ENCODE assay signal across 10 cellular contexts in genomic region chr7:22725585-22725984, GRCh38. TPM values are rescaled to one million over a fixed set of nuclear protein-coding genes. Genes with fewer than 3 reads are reported as not detected.
A peak's percentile ranks its signal among the peaks of the same experiment; 100 is the strongest.
DNase-seq lines count a peak whose midpoint lies in the region; ATAC-seq and TF ChIP-seq lines count a peak whose summit lies in the region.
"Had no signal": no experiment of that assay in that cellular context is flagged by ENCODE, and none has a peak within 500 bp of the region (broad histone marks: within the 10 kb centered on the region; RNA-seq: fewer than 3 reads in every experiment).

No MANE protein-coding gene starts in this region.

- CTCF ChIA-PET in activated CD8-positive, alpha-beta T cell treated with anti-CD3 and anti-CD28 coated beads, Interleukin-2, amount 10 ng/mL, durations not matched to agents 7 days and 5 days (lab: Charles Lee) = interaction anchor here (1.0 to 14.8 kb wide), 18 partner anchors 8 to 329 kb away, joined by 3 to 457 read pairs (median 8); no protein-coding TSS in a partner anchor
- CTCF ChIA-PET in activated CD8-positive, alpha-beta T cell treated with anti-CD3 and anti-CD28 coated beads for 36 hours (lab: Charles Lee) = interaction anchor here (0.7 to 13.9 kb wide), 19 partner anchors 9 to 329 kb away, joined by 3 to 392 read pairs (median 4); no protein-coding TSS in a partner anchor

- TF ChIP-seq CTCF in activated CD8-positive, alpha-beta T cell treated with anti-CD3 and anti-CD28 coated beads for 36 hours (IDR thresholded peaks at IDR 0.05) = no peak
- TF ChIP-seq CTCF in tibial nerve (IDR thresholded peaks at IDR 0.05) = peak in 1 of 5 experiments; percentile 10
- TF ChIP-seq CTCF in thyroid gland (IDR thresholded peaks at IDR 0.05) = no peak

- H3K27ac ChIP-seq in tibial nerve = peak overlapping the region in 1 of 4 donors; percentile 83
- no peak overlapping the region for H3K27ac ChIP-seq in thyroid gland

- H3K27me3 ChIP-seq in tibial nerve (no peaks in the 10 kb centered on the region), thyroid gland (no peaks in the 10 kb centered on the region)

- H3K4me1 ChIP-seq in tibial nerve (peaks cover 0 to 71% (median 31%) of the 10 kb centered on the region in 4 donors), thyroid gland (peaks cover 30 to 46% of the 10 kb centered on the region in 2 donors)

- peak; percentile 28 for DNase-seq in activated CD8-positive, alpha-beta T cell treated with anti-CD3 and anti-CD28 coated beads, Interleukin-2, amount 10 ng/mL, durations not matched to agents 7 days and 5 days
- no peak for DNase-seq in activated CD8-positive, alpha-beta T cell treated with anti-CD3 and anti-CD28 coated beads for 36 hours
- DNase-seq in NCI-H446 treated with DMSO at 0.1 percent for 48 hours (lab: John Stamatoyannopoulos, UW) = peak; percentile 31
- no peak for DNase-seq in stimulated activated effector memory CD8-positive, alpha-beta T cell treated with anti-CD3 and anti-CD28 coated beads, Interleukin-12 subunit alpha, Interleukin-12 subunit beta, amount 100 ng/mL, for 72 hours (ENCODE audit: low spot score in 2 of 2)
- no peak for DNase-seq in tibial nerve (ENCODE audit: low spot score in 2 of 2)
- DNase-seq in thyroid gland = no peak

- TF ChIP-seq POLR2A in tibial nerve (IDR thresholded peaks at IDR 0.05) = no peak
- no peak for TF ChIP-seq POLR2A in thyroid gland (IDR thresholded peaks at IDR 0.05)

- H3K4me3 Mint-ChIP-seq in activated CD8-positive, alpha-beta T cell treated with anti-CD3 and anti-CD28 coated beads, Interleukin-2, amount 10 ng/mL, durations not matched to agents 7 days and 5 days = no peak overlapping the region
- H3K4me3 Mint-ChIP-seq in activated CD8-positive, alpha-beta T cell treated with anti-CD3 and anti-CD28 coated beads for 36 hours = no peak overlapping the region
- peak overlapping the region; percentile 61 for H3K4me3 Mint-ChIP-seq in dendritic cell treated with granulocyte-macrophage colony-stimulating factor and Interleukin-4, amounts not matched to agents 40 ng/mL and 50 ng/mL, for 4 days
- peak overlapping the region; percentile 45 for H3K4me3 Mint-ChIP-seq in stimulated activated effector memory CD8-positive, alpha-beta T cell treated with anti-CD3 and anti-CD28 coated beads, Interleukin-12 subunit alpha, Interleukin-12 subunit beta, amount 100 ng/mL, for 72 hours

- POLR2A ChIA-PET in activated CD8-positive, alpha-beta T cell treated with anti-CD3 and anti-CD28 coated beads, Interleukin-2, amount 10 ng/mL, durations not matched to agents 7 days and 5 days (lab: Charles Lee) = no interaction called here
- POLR2A ChIA-PET in activated CD8-positive, alpha-beta T cell treated with anti-CD3 and anti-CD28 coated beads for 36 hours (lab: Charles Lee) = interaction anchor here (1.1 kb wide), 1 partner anchor 167 kb away, joined by 3 read pairs; no protein-coding TSS in a partner anchor

- H3K27ac Mint-ChIP-seq in activated CD8-positive, alpha-beta T cell treated with anti-CD3 and anti-CD28 coated beads, Interleukin-2, amount 10 ng/mL, durations not matched to agents 7 days and 5 days = no peak overlapping the region
- no peak overlapping the region for H3K27ac Mint-ChIP-seq in activated CD8-positive, alpha-beta T cell treated with anti-CD3 and anti-CD28 coated beads for 36 hours
- H3K27ac Mint-ChIP-seq in dendritic cell treated with granulocyte-macrophage colony-stimulating factor and Interleukin-4, amounts not matched to agents 40 ng/mL and 50 ng/mL, for 4 days = peak overlapping the region; percentile 99
- H3K27ac Mint-ChIP-seq in stimulated activated effector memory CD8-positive, alpha-beta T cell treated with anti-CD3 and anti-CD28 coated beads, Interleukin-12 subunit alpha, Interleukin-12 subunit beta, amount 100 ng/mL, for 72 hours = no peak overlapping the region

- no peaks in the 10 kb centered on the region for H3K9me3 Mint-ChIP-seq in activated CD8-positive, alpha-beta T cell treated with anti-CD3 and anti-CD28 coated beads, Interleukin-2, amount 10 ng/mL, durations not matched to agents 7 days and 5 days (ENCODE audit: insufficient read depth)
- H3K9me3 Mint-ChIP-seq in activated CD8-positive, alpha-beta T cell treated with anti-CD3 and anti-CD28 coated beads for 36 hours = no peaks in the 10 kb centered on the region
- H3K9me3 Mint-ChIP-seq in dendritic cell treated with granulocyte-macrophage colony-stimulating factor and Interleukin-4, amounts not matched to agents 40 ng/mL and 50 ng/mL, for 4 days = no peaks in the 10 kb centered on the region
- H3K9me3 Mint-ChIP-seq in stimulated activated effector memory CD8-positive, alpha-beta T cell treated with anti-CD3 and anti-CD28 coated beads, Interleukin-12 subunit alpha, Interleukin-12 subunit beta, amount 100 ng/mL, for 72 hours = no peaks in the 10 kb centered on the region

- intact Hi-C loops in activated CD8-positive, alpha-beta T cell treated with anti-CD3 and anti-CD28 coated beads for 36 hours (cut with micrococcal nuclease) = loop anchor here (5.0 kb wide), 2 partner anchors 63 to 332 kb away; no protein-coding TSS in a partner anchor
- intact Hi-C loops in dendritic cell treated with granulocyte-macrophage colony-stimulating factor and Interleukin-4, amounts not matched to agents 40 ng/mL and 50 ng/mL, for 4 days (cut with micrococcal nuclease) = loop anchor here (5.0 kb wide), 1 partner anchor 57 kb away; no protein-coding TSS in a partner anchor
- intact Hi-C loops in thyroid gland (cut with DNase I) = loop anchor here (5.0 kb wide), 1 partner anchor 163 kb away; no protein-coding TSS in a partner anchor

- no peak for TF ChIP-seq EP300 in tibial nerve (IDR thresholded peaks at IDR 0.05)

- ATAC-seq in activated CD8-positive, alpha-beta T cell treated with anti-CD3 and anti-CD28 coated beads, Interleukin-2, amount 10 ng/mL, durations not matched to agents 7 days and 5 days = no peak
- no peak for ATAC-seq in activated CD8-positive, alpha-beta T cell treated with anti-CD3 and anti-CD28 coated beads for 36 hours
- ATAC-seq in stimulated activated effector memory CD8-positive, alpha-beta T cell treated with anti-CD3 and anti-CD28 coated beads, Interleukin-12 subunit alpha, Interleukin-12 subunit beta, amount 100 ng/mL, for 72 hours = no peak
- no peak for ATAC-seq in HG02938 (IDR thresholded peaks at IDR 0.05; ENCODE audit: unreplicated experiment)

- H3K9me3 ChIP-seq in tibial nerve = no peaks in the 10 kb centered on the region
- no peaks in the 10 kb centered on the region for H3K9me3 ChIP-seq in thyroid gland
- H3K9me3 ChIP-seq: Caco-2 had no signal

- no peaks in the 10 kb centered on the region for H3K36me3 Mint-ChIP-seq in activated CD8-positive, alpha-beta T cell treated with anti-CD3 and anti-CD28 coated beads, Interleukin-2, amount 10 ng/mL, durations not matched to agents 7 days and 5 days (ENCODE audit: low read depth)
- no peaks in the 10 kb centered on the region for H3K36me3 Mint-ChIP-seq in activated CD8-positive, alpha-beta T cell treated with anti-CD3 and anti-CD28 coated beads for 36 hours (ENCODE audit: low read depth)
- H3K36me3 Mint-ChIP-seq in dendritic cell treated with granulocyte-macrophage colony-stimulating factor and Interleukin-4, amounts not matched to agents 40 ng/mL and 50 ng/mL, for 4 days (ENCODE audit: low read depth) = peaks cover 12% of the 10 kb centered on the region
- no peaks in the 10 kb centered on the region for H3K36me3 Mint-ChIP-seq in stimulated activated effector memory CD8-positive, alpha-beta T cell treated with anti-CD3 and anti-CD28 coated beads, Interleukin-12 subunit alpha, Interleukin-12 subunit beta, amount 100 ng/mL, for 72 hours

- 27 to 43% methylated on average over 9 of the region's 9 CpGs for WGBS in tibial nerve, 2 donors
- WGBS in thyroid gland, 2 donors = 83 to 84% methylated on average over 9 of the region's 9 CpGs

- peaks cover 51% of the 10 kb centered on the region for H3K4me1 Mint-ChIP-seq in activated CD8-positive, alpha-beta T cell treated with anti-CD3 and anti-CD28 coated beads, Interleukin-2, amount 10 ng/mL, durations not matched to agents 7 days and 5 days (ENCODE audit: low read depth)
- H3K4me1 Mint-ChIP-seq in activated CD8-positive, alpha-beta T cell treated with anti-CD3 and anti-CD28 coated beads for 36 hours (ENCODE audit: low read depth) = peaks cover 18% of the 10 kb centered on the region
- peaks cover 69% of the 10 kb centered on the region for H3K4me1 Mint-ChIP-seq in dendritic cell treated with granulocyte-macrophage colony-stimulating factor and Interleukin-4, amounts not matched to agents 40 ng/mL and 50 ng/mL, for 4 days (ENCODE audit: low read depth)
- peaks cover 28% of the 10 kb centered on the region for H3K4me1 Mint-ChIP-seq in stimulated activated effector memory CD8-positive, alpha-beta T cell treated with anti-CD3 and anti-CD28 coated beads, Interleukin-12 subunit alpha, Interleukin-12 subunit beta, amount 100 ng/mL, for 72 hours

- H3K4me3 ChIP-seq in tibial nerve (peak overlapping the region in 1 of 4 donors; percentile 22), thyroid gland (replicated peaks in 1 of 3) (no peak overlapping the region)

- peaks cover 26% of the 10 kb centered on the region for H3K27me3 Mint-ChIP-seq in activated CD8-positive, alpha-beta T cell treated with anti-CD3 and anti-CD28 coated beads, Interleukin-2, amount 10 ng/mL, durations not matched to agents 7 days and 5 days (ENCODE audit: low read depth)
- H3K27me3 Mint-ChIP-seq in activated CD8-positive, alpha-beta T cell treated with anti-CD3 and anti-CD28 coated beads for 36 hours = peaks cover 43% of the 10 kb centered on the region
- peaks cover 13% of the 10 kb centered on the region for H3K27me3 Mint-ChIP-seq in dendritic cell treated with granulocyte-macrophage colony-stimulating factor and Interleukin-4, amounts not matched to agents 40 ng/mL and 50 ng/mL, for 4 days

- no peaks in the 10 kb centered on the region for H3K36me3 ChIP-seq in tibial nerve
- no peaks in the 10 kb centered on the region for H3K36me3 ChIP-seq in thyroid gland

RNA-seq across cellular contexts. Expression of gene IL6, which starts 1.4 kb away (rescaled TPM):
- total RNA-seq in activated CD8-positive, alpha-beta T cell treated with anti-CD3 and anti-CD28 coated beads, Interleukin-2, amount 10 ng/mL, durations not matched to agents 7 days and 5 days = under 1 TPM in 1 of 2 experiments, not detected in 1; 0.65 TPM
- total RNA-seq in activated CD8-positive, alpha-beta T cell treated with anti-CD3 and anti-CD28 coated beads for 36 hours = not detected
- total RNA-seq in tibial nerve (10 to 100 TPM in 1 of 4 donors, 1 to 10 TPM in 2, not detected in 1; 3.3 to 16.4 (median 6.3) TPM), thyroid gland (10 to 100 TPM in 1 of 4 donors, 1 to 10 TPM in 2, under 1 TPM in 1; 0.78 to 10.9 (median 3.7) TPM)
- total RNA-seq: Caco-2; T-helper 2 cell treated with Interferon-gamma antibody and Interleukin-4, amounts not matched to agents 100 ng/mL and 5 ng/mL, for 36 hours had no signal

Comparison
In these comparisons a context has a peak if more than half of its experiments do, and no peak if none do; other contexts are left out.
1. DNase-seq: peak in activated CD8-positive, alpha-beta T cell treated with anti-CD3 and anti-CD28 coated beads, Interleukin-2, amount 10 ng/mL, durations not matched to agents 7 days and 5 days (single experiment) and NCI-H446 treated with DMSO at 0.1 percent for 48 hours (single experiment); none in activated CD8-positive, alpha-beta T cell treated with anti-CD3 and anti-CD28 coated beads for 36 hours (single experiment), stimulated activated effector memory CD8-positive, alpha-beta T cell treated with anti-CD3 and anti-CD28 coated beads, Interleukin-12 subunit alpha, Interleukin-12 subunit beta, amount 100 ng/mL, for 72 hours (0 of 2), tibial nerve (0 of 2) and thyroid gland (0 of 2).
2. H3K4me3 Mint-ChIP-seq: peak in dendritic cell treated with granulocyte-macrophage colony-stimulating factor and Interleukin-4, amounts not matched to agents 40 ng/mL and 50 ng/mL, for 4 days (single experiment) and stimulated activated effector memory CD8-positive, alpha-beta T cell treated with anti-CD3 and anti-CD28 coated beads, Interleukin-12 subunit alpha, Interleukin-12 subunit beta, amount 100 ng/mL, for 72 hours (single experiment); none in activated CD8-positive, alpha-beta T cell treated with anti-CD3 and anti-CD28 coated beads, Interleukin-2, amount 10 ng/mL, durations not matched to agents 7 days and 5 days (single experiment) and activated CD8-positive, alpha-beta T cell treated with anti-CD3 and anti-CD28 coated beads for 36 hours (single experiment).